ENCODE assay signal across 24 cellular contexts in genomic region chr6:157073596-157073995, GRCh38.
"Had no signal": no experiment of that assay in that cellular context is flagged by ENCODE, and none has a peak within 500 bp of the region (broad histone marks: within the 10 kb centered on the region; RNA-seq: fewer than 3 reads in every experiment).

No MANE protein-coding gene starts in this region.

- H3K4me3 Mint-ChIP-seq: activated naive CD4-positive, alpha-beta T cell treated with anti-CD3 and anti-CD28 coated beads, Interleukin-2, amount 10 ng/mL, durations not matched to agents 7 days and 5 days; activated T-cell treated with anti-CD3 and anti-CD28 coated beads, Interleukin-2, amount 50 U/mL, for 24 hours; central memory CD8-positive, alpha-beta T cell; effector memory CD8-positive, alpha-beta T cell; natural killer cell; stimulated activated memory B cell treated with anti-CD40 and anti-IgM and Interleukin-4, amounts not matched to agents 10 μg/mL and 1 μg/mL and 100 μg/mL, for 72 hours had no signal

- H3K27ac Mint-ChIP-seq: activated naive CD4-positive, alpha-beta T cell treated with anti-CD3 and anti-CD28 coated beads, Interleukin-2, amount 10 ng/mL, durations not matched to agents 7 days and 5 days; activated T-cell treated with anti-CD3 and anti-CD28 coated beads, Interleukin-2, amount 50 U/mL, for 24 hours; natural killer cell; stimulated activated memory B cell treated with anti-CD40 and anti-IgM and Interleukin-4, amounts not matched to agents 10 μg/mL and 1 μg/mL and 100 μg/mL, for 72 hours had no signal

- H3K27me3 Mint-ChIP-seq: activated naive CD4-positive, alpha-beta T cell treated with anti-CD3 and anti-CD28 coated beads, Interleukin-2, amount 10 ng/mL, durations not matched to agents 7 days and 5 days; activated T-cell treated with anti-CD3 and anti-CD28 coated beads, Interleukin-2, amount 50 U/mL, for 24 hours; central memory CD8-positive, alpha-beta T cell; effector memory CD8-positive, alpha-beta T cell; stimulated activated memory B cell treated with anti-CD40 and anti-IgM and Interleukin-4, amounts not matched to agents 10 μg/mL and 1 μg/mL and 100 μg/mL, for 72 hours had no signal

- H3K36me3 ChIP-seq: brain microvascular endothelial cell, esophagus muscularis mucosa, gastroesophageal sphincter, sigmoid colon, vagina had no signal

- H3K4me2 ChIP-seq: SK-N-SH, smooth muscle cell had no signal

- H3K27me3 ChIP-seq: brain microvascular endothelial cell, esophagus muscularis mucosa, gastroesophageal sphincter, sigmoid colon, vagina had no signal

- H3K9me3 Mint-ChIP-seq: activated naive CD4-positive, alpha-beta T cell treated with anti-CD3 and anti-CD28 coated beads, Interleukin-2, amount 10 ng/mL, durations not matched to agents 7 days and 5 days; activated T-cell treated with anti-CD3 and anti-CD28 coated beads, Interleukin-2, amount 50 U/mL, for 24 hours; central memory CD8-positive, alpha-beta T cell; effector memory CD8-positive, alpha-beta T cell; natural killer cell; stimulated activated memory B cell treated with anti-CD40 and anti-IgM and Interleukin-4, amounts not matched to agents 10 μg/mL and 1 μg/mL and 100 μg/mL, for 72 hours had no signal

- H3K9me2 ChIP-seq: SK-N-SH had no signal

- H3K27ac ChIP-seq: brain microvascular endothelial cell, esophagus muscularis mucosa, gastroesophageal sphincter, sigmoid colon, vagina, WERI-Rb-1 had no signal

- H3K36me3 Mint-ChIP-seq: natural killer cell had no signal

- H3K9me3 ChIP-seq: esophagus muscularis mucosa, gastroesophageal sphincter, sigmoid colon, SK-N-SH, vagina had no signal

- H3K4me3 ChIP-seq: esophagus muscularis mucosa, gastroesophageal sphincter, lung, sigmoid colon, smooth muscle cell, vagina had no signal

- DNase-seq: activated CD4-positive, alpha-beta T cell treated with anti-CD3 and anti-CD28 coated beads for 1 hour; activated CD8-positive, alpha-beta memory T cell treated with anti-CD3 and anti-CD28 coated beads for 24 hours; activated CD8-positive, alpha-beta memory T cell treated with anti-CD3 and anti-CD28 coated beads, Interleukin-2, amount 50 U/mL, for 4 hours; activated effector memory CD4-positive, alpha-beta T cell treated with anti-CD3 and anti-CD28 coated beads, Interleukin-2, amount 50 U/mL, for 16 hours; activated naive CD4-positive, alpha-beta T cell treated with anti-CD3 and anti-CD28 coated beads, Interleukin-2, amount 10 ng/mL, durations not matched to agents 7 days and 5 days; activated T-cell treated with anti-CD3 and anti-CD28 coated beads, Interleukin-2, amount 50 U/mL, for 24 hours; brain microvascular endothelial cell; effector memory CD8-positive, alpha-beta T cell; head of caudate nucleus; natural killer cell; sigmoid colon; SK-N-SH; stimulated activated CD4-positive, alpha-beta T cell treated with anti-CD3 and anti-CD28 coated beads, Interleukin-15, amount 100 ng/mL, for 24 hours; trophoblast cell; WERI-Rb-1 had no signal

- ATAC-seq: effector memory CD8-positive, alpha-beta T cell; gastroesophageal sphincter; natural killer cell; stimulated activated memory B cell treated with anti-CD40 and anti-IgM and Interleukin-4, amounts not matched to agents 10 μg/mL and 1 μg/mL and 100 μg/mL, for 72 hours had no signal

- FAIRE-seq: colon, islet of Langerhans had no signal

- H3K9ac ChIP-seq: SK-N-SH had no signal
